Comparison of ENCODE assay signal across 1 cellular context in the genomic region with DNA sequence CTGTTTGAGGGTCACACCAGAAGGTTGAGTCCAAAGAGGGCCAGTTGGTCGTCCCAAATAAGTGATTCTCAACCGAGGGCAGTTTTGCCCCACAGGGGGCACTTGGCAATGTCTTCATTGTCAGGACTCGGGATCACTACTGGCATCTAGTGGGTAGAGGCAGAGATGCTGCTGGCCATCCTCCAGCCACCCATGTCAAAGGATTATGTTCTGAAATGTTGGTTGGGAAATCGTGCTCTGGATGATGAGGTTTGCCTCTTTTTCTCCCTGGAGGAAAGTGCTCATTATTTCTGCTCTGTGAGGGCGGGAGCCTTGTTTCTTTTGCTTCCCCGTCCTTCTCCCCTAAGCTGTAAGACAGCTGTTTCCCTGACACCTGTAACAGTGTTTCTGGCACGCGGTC.
TF ChIP-seq lines count a peak whose summit lies in the region.

No MANE protein-coding gene starts in this region.

TF ChIP-seq in WTC11, 78 proteins besides CTCF, POLR2A, EP300 and RAD21 (continued from another document):
- TF ChIP-seq, protein P1, sequence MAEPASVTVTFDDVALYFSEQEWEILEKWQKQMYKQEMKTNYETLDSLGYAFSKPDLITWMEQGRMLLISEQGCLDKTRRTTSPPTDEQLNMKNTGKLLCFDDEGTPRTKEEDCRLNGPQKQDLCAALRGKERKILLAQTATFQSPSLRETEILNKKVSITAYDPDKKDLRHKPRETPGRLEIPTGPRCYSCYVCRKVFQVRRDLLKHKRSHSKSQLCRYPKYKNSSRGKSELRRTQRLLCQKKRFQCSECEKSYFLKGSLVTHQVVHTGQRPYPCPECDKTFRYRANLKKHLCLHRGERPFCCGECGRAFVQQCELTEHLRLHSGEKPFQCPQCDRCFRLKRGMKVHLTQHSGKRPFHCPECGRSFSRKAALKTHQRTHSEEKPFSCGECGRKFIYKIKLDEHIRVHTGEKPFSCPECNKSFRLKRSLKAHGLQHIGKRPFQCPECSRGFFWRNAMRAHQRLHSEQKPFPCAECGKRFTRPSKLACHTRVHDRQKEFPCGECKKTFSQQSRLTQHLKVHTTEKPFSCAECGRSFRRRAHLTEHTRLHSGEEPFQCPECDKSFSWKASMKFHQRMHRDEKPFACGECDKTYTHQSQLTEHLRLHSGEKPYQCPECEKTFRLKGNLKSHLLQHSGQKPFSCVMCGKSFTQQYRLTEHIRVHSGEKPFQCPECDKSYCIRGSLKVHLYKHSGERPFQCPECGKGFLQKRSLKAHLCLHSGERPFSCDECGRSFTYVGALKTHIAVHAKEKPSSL (CRISPR knock-in tag; conservative IDR thresholded peaks at IDR 0.05), result no peak
- TF ChIP-seq TCF7 (CRISPR knock-in tag; IDR thresholded peaks at IDR 0.05; ENCODE audit: low read depth) (no peak), FOXP1 (CRISPR knock-in tag; IDR thresholded peaks at IDR 0.05; ENCODE audit: borderline replicate concordance) (no peak), JUN (CRISPR knock-in tag; IDR thresholded peaks at IDR 0.05) (no peak), ZNF671 (CRISPR knock-in tag; IDR thresholded peaks at IDR 0.05) (no peak), MXD4 (CRISPR knock-in tag; IDR thresholded peaks at IDR 0.05; ENCODE audit: borderline replicate concordance) (no peak), ZNF138 (CRISPR knock-in tag; conservative IDR thresholded peaks at IDR 0.05) (no peak), ZNF317 (CRISPR knock-in tag; IDR thresholded peaks at IDR 0.05; ENCODE audit: borderline replicate concordance, low read depth) (no peak), NR3C1 (CRISPR knock-in tag; conservative IDR thresholded peaks at IDR 0.05; ENCODE audit: low read depth) (no peak), ZNF423 (CRISPR knock-in tag; IDR thresholded peaks at IDR 0.05) (no peak), ZNF396 (CRISPR knock-in tag; IDR thresholded peaks at IDR 0.05; ENCODE audit: borderline replicate concordance) (no peak), SP1 (CRISPR knock-in tag; conservative IDR thresholded peaks at IDR 0.05) (no peak), NFYB (CRISPR knock-in tag; conservative IDR thresholded peaks at IDR 0.05; ENCODE audit: low read depth) (no peak)
- TF ChIP-seq, protein P2, sequence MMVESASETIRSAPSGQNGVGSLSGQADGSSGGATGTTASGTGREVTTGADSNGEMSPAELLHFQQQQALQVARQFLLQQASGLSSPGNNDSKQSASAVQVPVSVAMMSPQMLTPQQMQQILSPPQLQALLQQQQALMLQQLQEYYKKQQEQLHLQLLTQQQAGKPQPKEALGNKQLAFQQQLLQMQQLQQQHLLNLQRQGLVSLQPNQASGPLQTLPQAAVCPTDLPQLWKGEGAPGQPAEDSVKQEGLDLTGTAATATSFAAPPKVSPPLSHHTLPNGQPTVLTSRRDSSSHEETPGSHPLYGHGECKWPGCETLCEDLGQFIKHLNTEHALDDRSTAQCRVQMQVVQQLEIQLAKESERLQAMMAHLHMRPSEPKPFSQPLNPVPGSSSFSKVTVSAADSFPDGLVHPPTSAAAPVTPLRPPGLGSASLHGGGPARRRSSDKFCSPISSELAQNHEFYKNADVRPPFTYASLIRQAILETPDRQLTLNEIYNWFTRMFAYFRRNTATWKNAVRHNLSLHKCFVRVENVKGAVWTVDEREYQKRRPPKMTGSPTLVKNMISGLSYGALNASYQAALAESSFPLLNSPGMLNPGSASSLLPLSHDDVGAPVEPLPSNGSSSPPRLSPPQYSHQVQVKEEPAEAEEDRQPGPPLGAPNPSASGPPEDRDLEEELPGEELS (CRISPR knock-in tag; IDR thresholded peaks at IDR 0.05), result no peak
- TF ChIP-seq, protein P3, sequence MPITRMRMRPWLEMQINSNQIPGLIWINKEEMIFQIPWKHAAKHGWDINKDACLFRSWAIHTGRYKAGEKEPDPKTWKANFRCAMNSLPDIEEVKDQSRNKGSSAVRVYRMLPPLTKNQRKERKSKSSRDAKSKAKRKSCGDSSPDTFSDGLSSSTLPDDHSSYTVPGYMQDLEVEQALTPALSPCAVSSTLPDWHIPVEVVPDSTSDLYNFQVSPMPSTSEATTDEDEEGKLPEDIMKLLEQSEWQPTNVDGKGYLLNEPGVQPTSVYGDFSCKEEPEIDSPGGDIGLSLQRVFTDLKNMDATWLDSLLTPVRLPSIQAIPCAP (CRISPR knock-in tag; IDR thresholded peaks at IDR 0.05), result no peak
- TF ChIP-seq, protein P4, sequence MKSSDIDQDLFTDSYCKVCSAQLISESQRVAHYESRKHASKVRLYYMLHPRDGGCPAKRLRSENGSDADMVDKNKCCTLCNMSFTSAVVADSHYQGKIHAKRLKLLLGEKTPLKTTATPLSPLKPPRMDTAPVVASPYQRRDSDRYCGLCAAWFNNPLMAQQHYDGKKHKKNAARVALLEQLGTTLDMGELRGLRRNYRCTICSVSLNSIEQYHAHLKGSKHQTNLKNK (CRISPR knock-in tag; IDR thresholded peaks at IDR 0.05), result no peak
- TF ChIP-seq, protein P5, sequence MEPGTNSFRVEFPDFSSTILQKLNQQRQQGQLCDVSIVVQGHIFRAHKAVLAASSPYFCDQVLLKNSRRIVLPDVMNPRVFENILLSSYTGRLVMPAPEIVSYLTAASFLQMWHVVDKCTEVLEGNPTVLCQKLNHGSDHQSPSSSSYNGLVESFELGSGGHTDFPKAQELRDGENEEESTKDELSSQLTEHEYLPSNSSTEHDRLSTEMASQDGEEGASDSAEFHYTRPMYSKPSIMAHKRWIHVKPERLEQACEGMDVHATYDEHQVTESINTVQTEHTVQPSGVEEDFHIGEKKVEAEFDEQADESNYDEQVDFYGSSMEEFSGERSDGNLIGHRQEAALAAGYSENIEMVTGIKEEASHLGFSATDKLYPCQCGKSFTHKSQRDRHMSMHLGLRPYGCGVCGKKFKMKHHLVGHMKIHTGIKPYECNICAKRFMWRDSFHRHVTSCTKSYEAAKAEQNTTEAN (CRISPR knock-in tag; IDR thresholded peaks at IDR 0.05), result no peak
- TF ChIP-seq, protein P6, sequence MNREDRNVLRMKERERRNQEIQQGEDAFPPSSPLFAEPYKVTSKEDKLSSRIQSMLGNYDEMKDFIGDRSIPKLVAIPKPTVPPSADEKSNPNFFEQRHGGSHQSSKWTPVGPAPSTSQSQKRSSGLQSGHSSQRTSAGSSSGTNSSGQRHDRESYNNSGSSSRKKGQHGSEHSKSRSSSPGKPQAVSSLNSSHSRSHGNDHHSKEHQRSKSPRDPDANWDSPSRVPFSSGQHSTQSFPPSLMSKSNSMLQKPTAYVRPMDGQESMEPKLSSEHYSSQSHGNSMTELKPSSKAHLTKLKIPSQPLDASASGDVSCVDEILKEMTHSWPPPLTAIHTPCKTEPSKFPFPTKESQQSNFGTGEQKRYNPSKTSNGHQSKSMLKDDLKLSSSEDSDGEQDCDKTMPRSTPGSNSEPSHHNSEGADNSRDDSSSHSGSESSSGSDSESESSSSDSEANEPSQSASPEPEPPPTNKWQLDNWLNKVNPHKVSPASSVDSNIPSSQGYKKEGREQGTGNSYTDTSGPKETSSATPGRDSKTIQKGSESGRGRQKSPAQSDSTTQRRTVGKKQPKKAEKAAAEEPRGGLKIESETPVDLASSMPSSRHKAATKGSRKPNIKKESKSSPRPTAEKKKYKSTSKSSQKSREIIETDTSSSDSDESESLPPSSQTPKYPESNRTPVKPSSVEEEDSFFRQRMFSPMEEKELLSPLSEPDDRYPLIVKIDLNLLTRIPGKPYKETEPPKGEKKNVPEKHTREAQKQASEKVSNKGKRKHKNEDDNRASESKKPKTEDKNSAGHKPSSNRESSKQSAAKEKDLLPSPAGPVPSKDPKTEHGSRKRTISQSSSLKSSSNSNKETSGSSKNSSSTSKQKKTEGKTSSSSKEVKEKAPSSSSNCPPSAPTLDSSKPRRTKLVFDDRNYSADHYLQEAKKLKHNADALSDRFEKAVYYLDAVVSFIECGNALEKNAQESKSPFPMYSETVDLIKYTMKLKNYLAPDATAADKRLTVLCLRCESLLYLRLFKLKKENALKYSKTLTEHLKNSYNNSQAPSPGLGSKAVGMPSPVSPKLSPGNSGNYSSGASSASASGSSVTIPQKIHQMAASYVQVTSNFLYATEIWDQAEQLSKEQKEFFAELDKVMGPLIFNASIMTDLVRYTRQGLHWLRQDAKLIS (CRISPR knock-in tag; IDR thresholded peaks at IDR 0.05; ENCODE audit: borderline replicate concordance), result no peak
